Comparison of ENCODE assay signal across 14 cellular contexts in the genomic region with DNA sequence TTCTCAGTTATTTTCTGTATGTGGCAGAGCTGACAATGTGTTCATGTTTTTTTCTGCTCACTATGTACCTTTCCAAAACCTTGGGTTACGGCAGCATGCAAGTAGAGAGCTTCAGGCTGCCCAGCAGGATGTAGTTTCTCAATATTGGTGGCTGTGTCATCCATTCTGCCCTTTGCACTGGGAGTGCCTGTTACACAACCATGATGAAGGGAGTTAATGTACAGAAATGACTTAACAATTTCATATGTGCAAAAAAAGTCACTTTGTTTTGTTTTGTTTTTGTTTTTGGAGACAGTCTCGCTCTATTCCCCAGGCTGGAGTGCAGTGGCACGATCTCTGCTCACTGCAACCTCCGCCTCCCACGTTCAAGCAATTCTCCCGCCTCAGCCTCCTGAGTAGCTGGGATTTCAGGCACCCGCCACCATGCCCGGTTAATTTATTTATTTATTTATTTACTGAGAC. TPM values are rescaled to one million over a fixed set of nuclear protein-coding genes. Genes with fewer than 3 reads are reported as not detected.
DNase-seq lines count a peak whose midpoint lies in the region; ATAC-seq and TF ChIP-seq lines count a peak whose summit lies in the region.
"Had no signal": no experiment of that assay in that cellular context is flagged by ENCODE, and none has a peak within 500 bp of the region (broad histone marks: within the 10 kb centered on the region; RNA-seq: fewer than 3 reads in every experiment).

No MANE protein-coding gene starts in this region.

- H3K4me2 ChIP-seq in hepatocyte: peak overlapping the region; percentile 59

- H3K27ac Mint-ChIP-seq in activated naive CD4-positive, alpha-beta T cell treated with anti-CD3 and anti-CD28 coated beads, Interleukin-2, amount 50 U/mL, for 72 hours: no peak overlapping the region
- no peak overlapping the region for H3K27ac Mint-ChIP-seq in stimulated activated effector memory CD8-positive, alpha-beta T cell treated with anti-CD3 and anti-CD28 coated beads, Interleukin-12 subunit alpha, Interleukin-12 subunit beta, amount 100 ng/mL, for 72 hours

- H3K9me2 ChIP-seq in hepatocyte (replicated peaks; ENCODE audit: insufficient read depth): no peaks in the 10 kb centered on the region

- no peak overlapping the region for H3K4me3 Mint-ChIP-seq in stimulated activated effector memory CD8-positive, alpha-beta T cell treated with anti-CD3 and anti-CD28 coated beads, Interleukin-12 subunit alpha, Interleukin-12 subunit beta, amount 100 ng/mL, for 72 hours

- DNase-seq in activated naive CD4-positive, alpha-beta T cell treated with anti-CD3 and anti-CD28 coated beads, Interleukin-2, amount 50 U/mL, for 72 hours (ENCODE audit: low spot score in 2 of 2): no peak
- no peak for DNase-seq in activated naive CD4-positive, alpha-beta T cell (lab: John Stamatoyannopoulos, UW)
- DNase-seq in SKM-1 (lab: John Stamatoyannopoulos, UW; ENCODE audit: unreplicated experiment): peak; percentile 63
- DNase-seq in hepatocyte (ENCODE audit: low spot score): peak; percentile 69
- DNase-seq in upper lobe of right lung: no peak
- DNase-seq in effector memory CD4-positive, alpha-beta T cell: no peak
- no peak for DNase-seq in stimulated activated CD8-positive, alpha-beta memory T cell treated with anti-CD3 and anti-CD28 coated beads, Interleukin-4, amount 100 ng/mL, for 48 hours
- DNase-seq in stimulated activated effector memory CD8-positive, alpha-beta T cell treated with anti-CD3 and anti-CD28 coated beads, Interleukin-12 subunit alpha, Interleukin-12 subunit beta, amount 100 ng/mL, for 72 hours (ENCODE audit: low spot score in 2 of 2): no peak
- DNase-seq: activated CD8-positive, alpha-beta memory T cell treated with anti-CD3 and anti-CD28 coated beads, Interleukin-2, amount 50 U/mL, for 4 hours; GOT3; left cardiac atrium; NCI-H526 had no signal

- H3K27ac ChIP-seq in hepatocyte (peak overlapping the region; percentile 89), upper lobe of right lung (peak overlapping the region; percentile 34)
- no peak overlapping the region for H3K27ac ChIP-seq in effector memory CD4-positive, alpha-beta T cell (ENCODE audit: insufficient read depth, low read length, poor library complexity, severe bottlenecking)
- H3K27ac ChIP-seq: body of pancreas, prostate gland had no signal

- H3K36me3 ChIP-seq in hepatocyte (replicated peaks; ENCODE audit: insufficient read depth, low read depth) (no peaks in the 10 kb centered on the region), upper lobe of right lung (no peaks in the 10 kb centered on the region)
- no peaks in the 10 kb centered on the region for H3K36me3 ChIP-seq in effector memory CD4-positive, alpha-beta T cell (ENCODE audit: control insufficient read depth, insufficient read depth, low read length)
- H3K36me3 ChIP-seq: prostate gland had no signal

- peaks cover 6% of the 10 kb centered on the region for H3K4me1 Mint-ChIP-seq in stimulated activated effector memory CD8-positive, alpha-beta T cell treated with anti-CD3 and anti-CD28 coated beads, Interleukin-12 subunit alpha, Interleukin-12 subunit beta, amount 100 ng/mL, for 72 hours

- WGBS in hepatocyte (ENCODE audit: low lambda C conversion rate, missing lambda C conversion rate): 89% methylated on average over 8 of the region's 8 CpGs

- H3K27me3 ChIP-seq in hepatocyte (no peaks in the 10 kb centered on the region), upper lobe of right lung (no peaks in the 10 kb centered on the region)
- no peaks in the 10 kb centered on the region for H3K27me3 ChIP-seq in effector memory CD4-positive, alpha-beta T cell (replicated peaks; ENCODE audit: control insufficient read depth, insufficient read depth, low read length, poor library complexity, severe bottlenecking)

- no peaks in the 10 kb centered on the region for H3K79me2 ChIP-seq in hepatocyte

- H3K4me1 ChIP-seq in hepatocyte (ENCODE audit: insufficient read depth): peaks cover 17% of the 10 kb centered on the region
- H3K4me1 ChIP-seq in upper lobe of right lung: peaks cover 8% of the 10 kb centered on the region
- no peaks in the 10 kb centered on the region for H3K4me1 ChIP-seq in effector memory CD4-positive, alpha-beta T cell (ENCODE audit: control insufficient read depth, insufficient read depth, low read length, poor library complexity, severe bottlenecking)
- H3K4me1 ChIP-seq: body of pancreas, prostate gland had no signal

- H3K36me3 Mint-ChIP-seq in activated naive CD4-positive, alpha-beta T cell treated with anti-CD3 and anti-CD28 coated beads, Interleukin-2, amount 50 U/mL, for 72 hours: no peaks in the 10 kb centered on the region
- no peaks in the 10 kb centered on the region for H3K36me3 Mint-ChIP-seq in stimulated activated effector memory CD8-positive, alpha-beta T cell treated with anti-CD3 and anti-CD28 coated beads, Interleukin-12 subunit alpha, Interleukin-12 subunit beta, amount 100 ng/mL, for 72 hours

- peak; percentile 50 to 64 for ATAC-seq in activated naive CD4-positive, alpha-beta T cell treated with anti-CD3 and anti-CD28 coated beads, Interleukin-2, amount 50 U/mL, for 72 hours
- peak; percentile 74 for ATAC-seq in upper lobe of right lung
- ATAC-seq in stimulated activated effector memory CD8-positive, alpha-beta T cell treated with anti-CD3 and anti-CD28 coated beads, Interleukin-12 subunit alpha, Interleukin-12 subunit beta, amount 100 ng/mL, for 72 hours: no peak
- ATAC-seq: body of pancreas had no signal

- H2AFZ ChIP-seq in hepatocyte: no peak overlapping the region

- TF ChIP-seq CTCF in hepatocyte (IDR thresholded peaks at IDR 0.05; ENCODE audit: poor library complexity) (no peak), upper lobe of right lung (IDR thresholded peaks at IDR 0.05) (no peak)

- intact Hi-C loops in upper lobe of right lung (cut with DNase I): no loop called here

- H3K4me3 ChIP-seq in hepatocyte (no peak overlapping the region), upper lobe of right lung (no peak overlapping the region)
- no peak overlapping the region for H3K4me3 ChIP-seq in effector memory CD4-positive, alpha-beta T cell (ENCODE audit: insufficient read depth, low read depth, low read length, poor library complexity, severe bottlenecking)
- H3K4me3 ChIP-seq: body of pancreas, prostate gland had no signal

- H3K9me3 ChIP-seq in hepatocyte (ENCODE audit: low read depth) (no peaks in the 10 kb centered on the region), upper lobe of right lung (no peaks in the 10 kb centered on the region)
- no peaks in the 10 kb centered on the region for H3K9me3 ChIP-seq in effector memory CD4-positive, alpha-beta T cell (ENCODE audit: control insufficient read depth, low read length)
- H3K9me3 ChIP-seq: body of pancreas, prostate gland had no signal

- H4K20me1 ChIP-seq in hepatocyte (ENCODE audit: insufficient read depth, poor library complexity, severe bottlenecking): no peaks in the 10 kb centered on the region

- H3K9me3 Mint-ChIP-seq in activated naive CD4-positive, alpha-beta T cell treated with anti-CD3 and anti-CD28 coated beads, Interleukin-2, amount 50 U/mL, for 72 hours: no peaks in the 10 kb centered on the region
- H3K9me3 Mint-ChIP-seq in stimulated activated effector memory CD8-positive, alpha-beta T cell treated with anti-CD3 and anti-CD28 coated beads, Interleukin-12 subunit alpha, Interleukin-12 subunit beta, amount 100 ng/mL, for 72 hours: no peaks in the 10 kb centered on the region

RNA-seq across cellular contexts. Expression of a gene that starts 6.1 kb away (rescaled TPM):
- total RNA-seq in activated naive CD4-positive, alpha-beta T cell treated with anti-CD3 and anti-CD28 coated beads, Interleukin-2, amount 50 U/mL, for 72 hours: 10 to 100 TPM; 73.5 to 79.1 TPM
- 291 and 320 TPM in 2 replicates for total RNA-seq in hepatocyte
- 173 and 201 TPM in 2 replicates for polyA plus RNA-seq in hepatocyte
- 94.0 TPM for total RNA-seq in upper lobe of right lung

RNA-seq across cellular contexts. Expression of a gene that starts 41.5 kb away (rescaled TPM):
- 10 to 100 TPM; 21.4 to 29.0 TPM for total RNA-seq in activated naive CD4-positive, alpha-beta T cell treated with anti-CD3 and anti-CD28 coated beads, Interleukin-2, amount 50 U/mL, for 72 hours
- total RNA-seq in hepatocyte (80.7 and 138 TPM in 2 replicates), upper lobe of right lung (52.9 TPM)
- polyA plus RNA-seq in hepatocyte: 41.8 and 47.3 TPM in 2 replicates

RNA-seq across cellular contexts. Expression of a gene that starts 50.5 kb away (rescaled TPM):
- total RNA-seq in activated naive CD4-positive, alpha-beta T cell treated with anti-CD3 and anti-CD28 coated beads, Interleukin-2, amount 50 U/mL, for 72 hours: 100 to 1,000 TPM in 1 of 2 donors, 10 to 100 TPM in 1; 62.1 to 106 TPM
- 11.7 and 17.5 TPM in 2 replicates for total RNA-seq in hepatocyte
- 18.8 and 19.3 TPM in 2 replicates for polyA plus RNA-seq in hepatocyte
- total RNA-seq in upper lobe of right lung: 1.5 TPM
- total RNA-seq: body of pancreas had no signal

Comparison
In these comparisons a context has a peak if more than half of its experiments do, and no peak if none do; other contexts are left out.
1. DNase-seq: peak in SKM-1 (single experiment) and hepatocyte (single experiment); none in activated naive CD4-positive, alpha-beta T cell treated with anti-CD3 and anti-CD28 coated beads, Interleukin-2, amount 50 U/mL, for 72 hours (0 of 2), activated naive CD4-positive, alpha-beta T cell (0 of 4), upper lobe of right lung (single experiment), effector memory CD4-positive, alpha-beta T cell (0 of 3), stimulated activated CD8-positive, alpha-beta memory T cell treated with anti-CD3 and anti-CD28 coated beads, Interleukin-4, amount 100 ng/mL, for 48 hours (single experiment) and stimulated activated effector memory CD8-positive, alpha-beta T cell treated with anti-CD3 and anti-CD28 coated beads, Interleukin-12 subunit alpha, Interleukin-12 subunit beta, amount 100 ng/mL, for 72 hours (0 of 2).